Comparison of ENCODE assay signal across 7 cellular contexts in genomic region chr2:112726487-112727190, GRCh38. TPM values are rescaled to one million over a fixed set of nuclear protein-coding genes. Genes with fewer than 3 reads are reported as not detected.
DNase-seq lines count a peak whose midpoint lies in the region; ATAC-seq and TF ChIP-seq lines count a peak whose summit lies in the region.

No MANE protein-coding gene starts in this region.

- ATAC-seq in HG02870 (IDR thresholded peaks at IDR 0.05; ENCODE audit: unreplicated experiment) = peak; percentile 77
- ATAC-seq in activated naive CD8-positive, alpha-beta T cell treated with anti-CD3 and anti-CD28 coated beads, Interleukin-2, amount 50 U/mL, for 24 hours = peak; percentile 93
- ATAC-seq in left cardiac atrium = peak; percentile 93

- peaks cover 10% of the 10 kb centered on the region for H3K27me3 Mint-ChIP-seq in activated naive CD8-positive, alpha-beta T cell treated with anti-CD3 and anti-CD28 coated beads, Interleukin-2, amount 50 U/mL, for 24 hours

- H3K9me3 Mint-ChIP-seq in activated naive CD8-positive, alpha-beta T cell treated with anti-CD3 and anti-CD28 coated beads, Interleukin-2, amount 50 U/mL, for 24 hours = no peaks in the 10 kb centered on the region

- in situ Hi-C loops in GM13977 (cut with MboI; ENCODE audit: low pct_unique_long_range_greater_than_20kb, low sequenced_read_pairs, unreplicated experiment) = loop anchor here (10.0 kb wide), 1 partner anchor 102 kb away; no protein-coding TSS in a partner anchor

- no peaks in the 10 kb centered on the region for H3K36me3 Mint-ChIP-seq in activated naive CD8-positive, alpha-beta T cell treated with anti-CD3 and anti-CD28 coated beads, Interleukin-2, amount 50 U/mL, for 24 hours (ENCODE audit: low read depth)

- no peak overlapping the region for H3K27ac Mint-ChIP-seq in activated naive CD8-positive, alpha-beta T cell treated with anti-CD3 and anti-CD28 coated beads, Interleukin-2, amount 50 U/mL, for 24 hours

- no peak overlapping the region for H3K4me3 Mint-ChIP-seq in activated naive CD8-positive, alpha-beta T cell treated with anti-CD3 and anti-CD28 coated beads, Interleukin-2, amount 50 U/mL, for 24 hours

- H3K4me1 Mint-ChIP-seq in activated naive CD8-positive, alpha-beta T cell treated with anti-CD3 and anti-CD28 coated beads, Interleukin-2, amount 50 U/mL, for 24 hours = peaks cover 6% of the 10 kb centered on the region

- DNase-seq in GM13977 (ENCODE audit: low spot score) (peak; percentile 91), NCI-H146 (lab: John Stamatoyannopoulos, UW) (peak; percentile 92), T follicular helper cell (ENCODE audit: low read depth) (peak; percentile 76), left cardiac atrium (peak; percentile 91), renal cortical epithelial cell (ENCODE audit: low read depth) (peak; percentile 76)
- peak; percentile 88 for DNase-seq in activated naive CD8-positive, alpha-beta T cell treated with anti-CD3 and anti-CD28 coated beads, Interleukin-2, amount 50 U/mL, for 24 hours

- peak; percentile 99 for TF ChIP-seq CTCF in GM13977 (IDR thresholded peaks at IDR 0.05; ENCODE audit: extremely low read depth, insufficient read depth, missing control alignments)

- intact Hi-C loops in left cardiac atrium (cut with DNase I) = loop anchor here (1.0 to 5.0 kb wide), 4 partner anchors 84 to 124 kb away; no protein-coding TSS in a partner anchor

RNA-seq across cellular contexts. Expression of gene NT5DC4, which starts 5.8 kb away (rescaled TPM):
- total RNA-seq in left cardiac atrium (not detected), renal cortical epithelial cell (not detected in 2 replicates)

RNA-seq across cellular contexts. Expression of gene CKAP2L, which starts 37.8 kb away (rescaled TPM):
- total RNA-seq in left cardiac atrium = under 1 TPM; 0.05 to 0.68 TPM
- total RNA-seq in renal cortical epithelial cell = 0.40 and 4.2 TPM in 2 replicates

RNA-seq across cellular contexts. Expression of gene IL1A, which starts 57.7 kb away (rescaled TPM):
- total RNA-seq in left cardiac atrium (not detected), renal cortical epithelial cell (0.15 and 6.3 TPM in 2 replicates)

Comparison
In these comparisons a context has a peak if more than half of its experiments do, and no peak if none do; other contexts are left out.
1. Peak in every context shown above with its lines: DNase-seq and ATAC-seq.